11 cellular contexts compared by ENCODE assay signal in genomic region chr7:91046322-91047088, GRCh38.
A peak's percentile ranks its signal among the peaks of the same experiment; 100 is the strongest.
DNase-seq lines count a peak whose midpoint lies in the region; TF ChIP-seq lines count a peak whose summit lies in the region.
"Had no signal": no experiment of that assay in that cellular context is flagged by ENCODE, and none has a peak within 500 bp of the region (broad histone marks: within the 10 kb centered on the region; RNA-seq: fewer than 3 reads in every experiment).

No MANE protein-coding gene starts in this region.

- no TSS peak for BruUV-seq in A673 (replicated peaks; lab: Mats Ljungman, UMichigan)

- no peak overlapping the region for H3K27ac Mint-ChIP-seq in activated naive CD4-positive, alpha-beta T cell treated with anti-CD3 and anti-CD28 coated beads for 36 hours
- H3K27ac Mint-ChIP-seq in CD4-positive, alpha-beta memory T cell: no peak overlapping the region

- peaks cover 5% of the 10 kb centered on the region for H3K4me1 Mint-ChIP-seq in activated naive CD4-positive, alpha-beta T cell treated with anti-CD3 and anti-CD28 coated beads for 36 hours (ENCODE audit: low read depth)
- H3K4me1 Mint-ChIP-seq in CD4-positive, alpha-beta memory T cell: peaks cover 5 to 6% (median 6%) of the 10 kb centered on the region in 4 donors

- no peaks in the 10 kb centered on the region for H3K27me3 ChIP-seq in A673 (replicated peaks; ENCODE audit: insufficient read depth, low read depth, low read length, poor library complexity)
- H3K27me3 ChIP-seq in ascending aorta: no peaks in the 10 kb centered on the region
- no peaks in the 10 kb centered on the region for H3K27me3 ChIP-seq in CD4-positive, alpha-beta memory T cell (ENCODE audit: insufficient read depth, low read length)

- no peaks in the 10 kb centered on the region for H3K27me3 Mint-ChIP-seq in activated naive CD4-positive, alpha-beta T cell treated with anti-CD3 and anti-CD28 coated beads for 36 hours (ENCODE audit: low read depth)
- H3K27me3 Mint-ChIP-seq in CD4-positive, alpha-beta memory T cell: peaks cover 1 to 2% of the 10 kb centered on the region in 2 donors
- H3K27me3 Mint-ChIP-seq: naive B cell had no signal

- H3K4me3 Mint-ChIP-seq in activated naive CD4-positive, alpha-beta T cell treated with anti-CD3 and anti-CD28 coated beads for 36 hours: no peak overlapping the region
- no peak overlapping the region for H3K4me3 Mint-ChIP-seq in CD4-positive, alpha-beta memory T cell
- H3K4me3 Mint-ChIP-seq: naive B cell had no signal

- peaks cover 27% of the 10 kb centered on the region for H3K4me1 ChIP-seq in A673 (ENCODE audit: insufficient read depth, low read length, poor library complexity, severe bottlenecking)
- H3K4me1 ChIP-seq in ascending aorta: peaks cover 0 to 5% of the 10 kb centered on the region in 2 donors
- no peaks in the 10 kb centered on the region for H3K4me1 ChIP-seq in CD4-positive, alpha-beta memory T cell (ENCODE audit: insufficient read depth, low read length)

- no peaks in the 10 kb centered on the region for H3K9me3 ChIP-seq in A673 (ENCODE audit: low read depth, low read length, poor library complexity, severe bottlenecking)
- no peaks in the 10 kb centered on the region for H3K9me3 ChIP-seq in ascending aorta
- H3K9me3 ChIP-seq in CD4-positive, alpha-beta memory T cell (ENCODE audit: control insufficient read depth in 1 of 2, low read length in 2 of 2): no peaks in the 10 kb centered on the region

- CTCF ChIA-PET in A673 (lab: Charles Lee): no interaction called here
- CTCF ChIA-PET in activated naive CD4-positive, alpha-beta T cell treated with anti-CD3 and anti-CD28 coated beads for 36 hours (lab: Charles Lee): interaction anchor here (0.6 kb wide), 1 partner anchor 136 kb away, joined by 3 read pairs; no protein-coding TSS in a partner anchor
- CTCF ChIA-PET in CD4-positive, alpha-beta memory T cell (lab: Charles Lee; ENCODE audit: partially characterized antibody): no interaction called here

- DNase-seq in A673 (ENCODE audit: low spot score) (peak; percentile 44), GM13977 (ENCODE audit: low spot score) (no peak), ascending aorta (ENCODE audit: low spot score in 2 of 2) (no peak), left kidney (ENCODE audit: low read depth, low spot score) (peak; percentile 21), NCI-H2196 treated with DMSO at 0.1 percent for 48 hours (lab: John Stamatoyannopoulos, UW; ENCODE audit: unreplicated experiment) (no peak), T1000 (lab: John Stamatoyannopoulos, UW) (no peak)
- no peak for DNase-seq in activated naive CD4-positive, alpha-beta T cell treated with anti-CD3 and anti-CD28 coated beads for 36 hours
- no peak for DNase-seq in CD4-positive, alpha-beta memory T cell
- DNase-seq: erythroblast, naive B cell, NCI-H2081 had no signal

- no peak overlapping the region for H3K4me3 ChIP-seq in A673 (ENCODE audit: low read depth, low read length, poor library complexity, severe bottlenecking)
- H3K4me3 ChIP-seq in ascending aorta: no peak overlapping the region
- H3K4me3 ChIP-seq in CD4-positive, alpha-beta memory T cell (ENCODE audit: low read length in 2 of 2): no peak overlapping the region

- no peaks in the 10 kb centered on the region for H3K9me3 Mint-ChIP-seq in activated naive CD4-positive, alpha-beta T cell treated with anti-CD3 and anti-CD28 coated beads for 36 hours
- no peaks in the 10 kb centered on the region for H3K9me3 Mint-ChIP-seq in CD4-positive, alpha-beta memory T cell
- H3K9me3 Mint-ChIP-seq: naive B cell had no signal

- TF ChIP-seq CTCF in A673 (conservative IDR thresholded peaks at IDR 0.05; ENCODE audit: low read depth, low read length): peak; percentile 70
- TF ChIP-seq CTCF in GM13977 (IDR thresholded peaks at IDR 0.05; ENCODE audit: extremely low read depth, insufficient read depth, missing control alignments): peak; percentile 29
- peak in 2 of 3 experiments; percentile 19 to 42 for TF ChIP-seq CTCF in ascending aorta (IDR thresholded peaks at IDR 0.05)

- in situ Hi-C loops in GM13977 (cut with MboI; ENCODE audit: low pct_unique_long_range_greater_than_20kb, low sequenced_read_pairs, unreplicated experiment): loop anchor here (25.0 kb wide), 1 partner anchor 584 kb away; the partner anchor contains the start of gene PTTG1IP2

- H3K27ac ChIP-seq in A673 (ENCODE audit: low read depth, low read length, poor library complexity, severe bottlenecking): peak overlapping the region; percentile 9
- no peak overlapping the region for H3K27ac ChIP-seq in ascending aorta
- no peak overlapping the region for H3K27ac ChIP-seq in CD4-positive, alpha-beta memory T cell (ENCODE audit: low read depth, low read length)

- POLR2A ChIA-PET in A673 (lab: Charles Lee; ENCODE audit: low non-redundant PET): no interaction called here
- POLR2A ChIA-PET in CD4-positive, alpha-beta memory T cell (lab: Charles Lee; ENCODE audit: partially characterized antibody): no interaction called here

- H3K36me3 Mint-ChIP-seq in activated naive CD4-positive, alpha-beta T cell treated with anti-CD3 and anti-CD28 coated beads for 36 hours (ENCODE audit: low read depth): no peaks in the 10 kb centered on the region
- no peaks in the 10 kb centered on the region for H3K36me3 Mint-ChIP-seq in CD4-positive, alpha-beta memory T cell

- no peaks in the 10 kb centered on the region for H3K36me3 ChIP-seq in A673 (ENCODE audit: insufficient read depth, low read length, poor library complexity, severe bottlenecking)
- H3K36me3 ChIP-seq in ascending aorta: no peaks in the 10 kb centered on the region
- H3K36me3 ChIP-seq in CD4-positive, alpha-beta memory T cell (ENCODE audit: insufficient read depth, low read length): no peaks in the 10 kb centered on the region

- intact Hi-C loops in A673 (cut with micrococcal nuclease; ENCODE audit: unreplicated experiment) (no loop called here), ascending aorta (cut with DNase I) (no loop called here)
- intact Hi-C loops in activated naive CD4-positive, alpha-beta T cell treated with anti-CD3 and anti-CD28 coated beads for 36 hours (cut with micrococcal nuclease): no loop called here
- intact Hi-C loops in CD4-positive, alpha-beta memory T cell (cut with micrococcal nuclease): no loop called here

Comparison
In these comparisons a context has a peak if more than half of its experiments do, and no peak if none do; other contexts are left out.
1. DNase-seq: peak in A673 (single experiment) and left kidney (single experiment); none in GM13977 (single experiment), ascending aorta (0 of 2), NCI-H2196 treated with DMSO at 0.1 percent for 48 hours (single experiment), activated naive CD4-positive, alpha-beta T cell treated with anti-CD3 and anti-CD28 coated beads for 36 hours (single experiment), T1000 (single experiment) and CD4-positive, alpha-beta memory T cell (0 of 5).
2. Peak in every context shown above with its lines, with median percentiles within 50 percentile points of each other: CTCF ChIP-seq.